2 cellular contexts compared by ENCODE assay signal in genomic region chr1:53341521-53341895, GRCh38.
TF ChIP-seq lines count a peak whose summit lies in the region.

No MANE protein-coding gene starts in this region.

TF ChIP-seq in HepG2, 621 proteins besides CTCF, POLR2A, EP300 and RAD21 (continued from another document):
- TF ChIP-seq ZNF850 (CRISPR knock-in tag; conservative IDR thresholded peaks at IDR 0.05) (no peak), KLF16 (CRISPR knock-in tag; IDR thresholded peaks at IDR 0.05) (no peak), PCBP1 (IDR thresholded peaks at IDR 0.05; ENCODE audit: borderline replicate concordance, low read depth, low read length) (no peak), NR2F1 (CRISPR knock-in tag; IDR thresholded peaks at IDR 0.05) (no peak), ZBTB37 (CRISPR knock-in tag; IDR thresholded peaks at IDR 0.05) (no peak), ZNF451 (CRISPR knock-in tag; IDR thresholded peaks at IDR 0.05) (no peak)
TF ChIP-seq in HepG2: peak in this region for 0.

TF ChIP-seq in GM23338, 12 proteins besides CTCF, POLR2A, EP300 and RAD21 (continued from another document):
- TF ChIP-seq EZH2 (IDR thresholded peaks at IDR 0.05; ENCODE audit: low read depth, unreplicated experiment) (no peak), STAT1 (IDR thresholded peaks at IDR 0.05; ENCODE audit: unreplicated experiment) (no peak), ZNF331 (CRISPR knock-in tag; IDR thresholded peaks at IDR 0.05; ENCODE audit: low read depth) (no peak), JUNB (IDR thresholded peaks at IDR 0.05; ENCODE audit: unreplicated experiment) (no peak)
TF ChIP-seq in GM23338: peak in this region for 0.
